ENCODE assay signal across 8 cellular contexts in the genomic region with DNA sequence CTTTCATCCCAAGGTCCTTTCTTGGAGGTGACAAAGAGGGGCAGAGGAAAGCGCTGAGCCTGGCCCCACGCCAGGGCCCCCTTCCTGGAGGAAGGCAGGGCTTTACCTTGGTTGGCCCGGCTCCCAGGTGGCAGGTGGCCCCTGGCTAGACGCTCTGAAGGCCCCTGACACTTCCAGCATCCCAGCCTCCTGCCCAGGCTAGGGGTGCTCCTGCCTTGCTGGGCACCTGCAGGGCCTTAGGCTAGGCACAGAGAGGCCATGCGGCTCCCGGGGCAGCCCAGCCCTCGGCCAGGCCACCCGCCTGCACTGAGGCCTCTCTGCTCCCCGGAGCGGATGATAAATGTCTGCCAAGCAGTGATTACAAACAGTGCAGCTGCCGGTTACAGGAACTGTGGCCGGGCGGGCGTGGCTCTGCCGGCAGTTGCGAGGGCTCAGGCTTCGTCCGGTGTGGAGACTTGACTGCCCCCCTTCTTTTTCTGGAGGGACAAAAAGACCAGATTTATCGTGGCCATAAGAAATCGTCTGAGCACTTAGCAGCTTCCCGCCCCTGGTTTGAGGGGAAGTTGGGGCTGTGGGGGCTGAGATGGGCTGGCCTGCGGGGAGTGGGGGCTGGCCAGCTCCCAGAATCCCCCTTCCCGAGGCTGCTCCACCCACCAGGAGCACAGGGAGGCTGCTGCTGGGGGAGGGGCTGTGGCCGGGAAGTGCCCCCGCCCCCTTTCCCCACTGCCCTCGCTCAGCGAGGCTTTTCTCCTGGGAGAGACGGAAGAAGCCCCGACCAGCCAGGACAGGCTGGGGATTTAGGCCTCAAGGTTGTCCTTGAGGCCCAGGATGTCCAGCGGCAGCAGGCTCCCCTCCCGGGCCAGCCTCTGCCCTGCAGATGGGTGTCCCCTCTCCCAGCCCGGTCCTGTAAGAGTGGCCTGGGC. TPM values are rescaled to one million over a fixed set of nuclear protein-coding genes. Genes with fewer than 3 reads are reported as not detected.
A peak's percentile ranks its signal among the peaks of the same experiment; 100 is the strongest.
DNase-seq lines count a peak whose midpoint lies in the region; ATAC-seq, FAIRE-seq and TF ChIP-seq lines count a peak whose summit lies in the region.

No MANE protein-coding gene starts in this region.

- peak overlapping the region; percentile 58 for H3K4me3 ChIP-seq in ACC112 (ENCODE audit: low read depth, low read length)
- peak overlapping the region; percentile 51 for H3K4me3 ChIP-seq in GM23338

- peaks cover 18% of the 10 kb centered on the region for H3K27me3 Mint-ChIP-seq in GM23338 (ENCODE audit: insufficient read depth, low read depth, poor library complexity)
- no peaks in the 10 kb centered on the region for H3K27me3 Mint-ChIP-seq in activated T-helper 2 cell treated with anti-CD3 and anti-CD28 coated beads, Interferon-gamma antibody, Interleukin-2, Interleukin-4, amounts not matched to agents 10 μg/mL and 5 μg/mL and 100 μg/mL, durations not matched to agents 14 hours and 24 hours and 36 hours (ENCODE audit: low read depth)
- H3K27me3 Mint-ChIP-seq in nephron (ENCODE audit: low read depth): no peaks in the 10 kb centered on the region

- H3K27ac Mint-ChIP-seq in GM23338 (no peak overlapping the region), nephron (peak overlapping the region; percentile 85 to 96 (median 95))
- no peak overlapping the region for H3K27ac Mint-ChIP-seq in activated T-helper 2 cell treated with anti-CD3 and anti-CD28 coated beads, Interferon-gamma antibody, Interleukin-2, Interleukin-4, amounts not matched to agents 10 μg/mL and 5 μg/mL and 100 μg/mL, durations not matched to agents 14 hours and 24 hours and 36 hours

- H3K9me2 ChIP-seq in GM23338 (ENCODE audit: insufficient read depth): no peaks in the 10 kb centered on the region

- H3K36me3 Mint-ChIP-seq in GM23338 (ENCODE audit: low read depth): no peaks in the 10 kb centered on the region
- H3K36me3 Mint-ChIP-seq in activated T-helper 2 cell treated with anti-CD3 and anti-CD28 coated beads, Interferon-gamma antibody, Interleukin-2, Interleukin-4, amounts not matched to agents 10 μg/mL and 5 μg/mL and 100 μg/mL, durations not matched to agents 14 hours and 24 hours and 36 hours (ENCODE audit: low read depth): no peaks in the 10 kb centered on the region
- no peaks in the 10 kb centered on the region for H3K36me3 Mint-ChIP-seq in nephron (ENCODE audit: low read depth)

- H3K4me2 ChIP-seq in GM23338: peak overlapping the region; percentile 77

- H3F3A ChIP-seq in GM23338 (replicated peaks; ENCODE audit: low read depth): peaks cover 7% of the 10 kb centered on the region

- peak; percentile 63 for ATAC-seq in GM23338
- ATAC-seq in GM21723 (IDR thresholded peaks at IDR 0.05; ENCODE audit: unreplicated experiment): no peak

- no peak for FAIRE-seq in urothelium cell line (lab: Jason Lieb, UNC)

- no peaks in the 10 kb centered on the region for H4K20me1 ChIP-seq in GM23338 (replicated peaks; ENCODE audit: insufficient read depth)

- H2AFZ ChIP-seq in ACC112 (ENCODE audit: low read length, unreplicated experiment) (peak overlapping the region; percentile 11), GM23338 (peak overlapping the region; percentile 80)

- intact Hi-C loops in activated T-helper 2 cell treated with anti-CD3 and anti-CD28 coated beads, Interferon-gamma antibody, Interleukin-2, Interleukin-4, amounts not matched to agents 10 μg/mL and 5 μg/mL and 100 μg/mL, durations not matched to agents 14 hours and 24 hours and 36 hours (cut with micrococcal nuclease): no loop called here

- H3K4me3 Mint-ChIP-seq in GM23338: peak overlapping the region; percentile 60; the same call in 2 of the 3 replicates
- no peak overlapping the region for H3K4me3 Mint-ChIP-seq in activated T-helper 2 cell treated with anti-CD3 and anti-CD28 coated beads, Interferon-gamma antibody, Interleukin-2, Interleukin-4, amounts not matched to agents 10 μg/mL and 5 μg/mL and 100 μg/mL, durations not matched to agents 14 hours and 24 hours and 36 hours (ENCODE audit: low read depth)
- H3K4me3 Mint-ChIP-seq in nephron: peak overlapping the region; percentile 65 to 70 (median 69)

- TF ChIP-seq CTCF in GM23338 (conservative IDR thresholded peaks at IDR 0.05; ENCODE audit: low read depth in 2 of 2) (no peak), nephron (IDR thresholded peaks at IDR 0.05; ENCODE audit: unreplicated experiment in 3 of 3) (no peak)

- H3K4me1 ChIP-seq in ACC112 (ENCODE audit: control insufficient read depth, insufficient read depth, low read length, unreplicated experiment) (peaks cover 25% of the 10 kb centered on the region), GM23338 (ENCODE audit: insufficient read depth) (peaks cover 31% of the 10 kb centered on the region; the same call in 1 of the 2 replicates)

- DNase-seq in GM23338 (ENCODE audit: low spot score) (peak; percentile 79), NOMO-1 (lab: John Stamatoyannopoulos, UW; ENCODE audit: unreplicated experiment in 2 of 2) (peak; percentile 96 to 98), fibroblast of the conjunctiva (ENCODE audit: low read depth) (peak; percentile 69), urothelium cell line (ENCODE audit: low spot score) (peak; percentile 70)
- peak; percentile 31 for DNase-seq in activated T-helper 2 cell treated with anti-CD3 and anti-CD28 coated beads, Interferon-gamma antibody, Interleukin-2, Interleukin-4, amounts not matched to agents 10 μg/mL and 5 μg/mL and 100 μg/mL, durations not matched to agents 14 hours and 24 hours and 36 hours (ENCODE audit: low spot score)

- no peaks in the 10 kb centered on the region for H3K36me3 ChIP-seq in ACC112 (ENCODE audit: insufficient read depth, low read length)
- no peaks in the 10 kb centered on the region for H3K36me3 ChIP-seq in GM23338 (ENCODE audit: insufficient read depth)

- H3K4me1 Mint-ChIP-seq in GM23338 (peaks cover 23% of the 10 kb centered on the region), nephron (peaks cover 9% of the 10 kb centered on the region)
- H3K4me1 Mint-ChIP-seq in activated T-helper 2 cell treated with anti-CD3 and anti-CD28 coated beads, Interferon-gamma antibody, Interleukin-2, Interleukin-4, amounts not matched to agents 10 μg/mL and 5 μg/mL and 100 μg/mL, durations not matched to agents 14 hours and 24 hours and 36 hours (ENCODE audit: low read depth): peaks cover 2% of the 10 kb centered on the region

- H3K9me3 Mint-ChIP-seq in GM23338 (no peaks in the 10 kb centered on the region), nephron (no peaks in the 10 kb centered on the region)
- H3K9me3 Mint-ChIP-seq in activated T-helper 2 cell treated with anti-CD3 and anti-CD28 coated beads, Interferon-gamma antibody, Interleukin-2, Interleukin-4, amounts not matched to agents 10 μg/mL and 5 μg/mL and 100 μg/mL, durations not matched to agents 14 hours and 24 hours and 36 hours: no peaks in the 10 kb centered on the region

- H3K79me2 ChIP-seq in ACC112 (ENCODE audit: control insufficient read depth, insufficient read depth, low read length, unreplicated experiment) (no peaks in the 10 kb centered on the region), GM23338 (replicated peaks; ENCODE audit: insufficient read depth) (no peaks in the 10 kb centered on the region)

- H3K27me3 ChIP-seq in ACC112 (ENCODE audit: insufficient read depth, low read length): no peaks in the 10 kb centered on the region
- no peaks in the 10 kb centered on the region for H3K27me3 ChIP-seq in GM23338 (ENCODE audit: insufficient read depth)

- H3K27ac ChIP-seq in ACC112 (ENCODE audit: low read depth, low read length) (peak overlapping the region; percentile 23), GM23338 (ENCODE audit: low read depth) (peak overlapping the region; percentile 65)

TF ChIP-seq in GM23338, 12 proteins besides CTCF, POLR2A, EP300 and RAD21 (continues in another document):
- TF ChIP-seq STAT1 (IDR thresholded peaks at IDR 0.05; ENCODE audit: unreplicated experiment) (no peak), ZNF114 (CRISPR knock-in tag; IDR thresholded peaks at IDR 0.05) (no peak), POLR2AphosphoS5 (IDR thresholded peaks at IDR 0.05; ENCODE audit: low read depth) (peak; percentile 43; the same call in 1 of the 2 replicates), ZNF331 (CRISPR knock-in tag; IDR thresholded peaks at IDR 0.05; ENCODE audit: low read depth) (no peak), CREB1 (CRISPR knock-in tag; IDR thresholded peaks at IDR 0.05; ENCODE audit: low read depth) (no peak)
- TF ChIP-seq, protein P1, sequence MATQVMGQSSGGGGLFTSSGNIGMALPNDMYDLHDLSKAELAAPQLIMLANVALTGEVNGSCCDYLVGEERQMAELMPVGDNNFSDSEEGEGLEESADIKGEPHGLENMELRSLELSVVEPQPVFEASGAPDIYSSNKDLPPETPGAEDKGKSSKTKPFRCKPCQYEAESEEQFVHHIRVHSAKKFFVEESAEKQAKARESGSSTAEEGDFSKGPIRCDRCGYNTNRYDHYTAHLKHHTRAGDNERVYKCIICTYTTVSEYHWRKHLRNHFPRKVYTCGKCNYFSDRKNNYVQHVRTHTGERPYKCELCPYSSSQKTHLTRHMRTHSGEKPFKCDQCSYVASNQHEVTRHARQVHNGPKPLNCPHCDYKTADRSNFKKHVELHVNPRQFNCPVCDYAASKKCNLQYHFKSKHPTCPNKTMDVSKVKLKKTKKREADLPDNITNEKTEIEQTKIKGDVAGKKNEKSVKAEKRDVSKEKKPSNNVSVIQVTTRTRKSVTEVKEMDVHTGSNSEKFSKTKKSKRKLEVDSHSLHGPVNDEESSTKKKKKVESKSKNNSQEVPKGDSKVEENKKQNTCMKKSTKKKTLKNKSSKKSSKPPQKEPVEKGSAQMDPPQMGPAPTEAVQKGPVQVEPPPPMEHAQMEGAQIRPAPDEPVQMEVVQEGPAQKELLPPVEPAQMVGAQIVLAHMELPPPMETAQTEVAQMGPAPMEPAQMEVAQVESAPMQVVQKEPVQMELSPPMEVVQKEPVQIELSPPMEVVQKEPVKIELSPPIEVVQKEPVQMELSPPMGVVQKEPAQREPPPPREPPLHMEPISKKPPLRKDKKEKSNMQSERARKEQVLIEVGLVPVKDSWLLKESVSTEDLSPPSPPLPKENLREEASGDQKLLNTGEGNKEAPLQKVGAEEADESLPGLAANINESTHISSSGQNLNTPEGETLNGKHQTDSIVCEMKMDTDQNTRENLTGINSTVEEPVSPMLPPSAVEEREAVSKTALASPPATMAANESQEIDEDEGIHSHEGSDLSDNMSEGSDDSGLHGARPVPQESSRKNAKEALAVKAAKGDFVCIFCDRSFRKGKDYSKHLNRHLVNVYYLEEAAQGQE (IDR thresholded peaks at IDR 0.05; ENCODE audit: unreplicated experiment): no peak

RNA-seq across cellular contexts. Expression of a gene that starts 31.6 kb away (rescaled TPM):
- total RNA-seq in GM23338 (2014; rRNA removed; shearing (Covaris generic)): 86.6 and 95.7 TPM in 2 replicates
- polyA plus RNA-seq in GM23338 (2016; fragmentation: Nextera tagmentation; extraction: Ambion mirVana): 63.2 and 71.6 TPM in 2 replicates
- total RNA-seq in activated T-helper 2 cell treated with anti-CD3 and anti-CD28 coated beads, Interferon-gamma antibody, Interleukin-2, Interleukin-4, amounts not matched to agents 10 μg/mL and 5 μg/mL and 100 μg/mL, durations not matched to agents 14 hours and 24 hours and 36 hours: 42.3 and 47.2 TPM in 2 replicates

Comparison
In these comparisons a context has a peak if more than half of its experiments do, and no peak if none do; other contexts are left out.
1. DNase-seq: peak in every context shown above with its lines; median percentile 97 in NOMO-1; 79 in GM23338; 70 in urothelium cell line; 69 in fibroblast of the conjunctiva; 31 in activated T-helper 2 cell treated with anti-CD3 and anti-CD28 coated beads, Interferon-gamma antibody, Interleukin-2, Interleukin-4, amounts not matched to agents 10 μg/mL and 5 μg/mL and 100 μg/mL, durations not matched to agents 14 hours and 24 hours and 36 hours.
2. H3K27ac Mint-ChIP-seq: peak in nephron (3 of 3); none in GM23338 (single experiment) and activated T-helper 2 cell treated with anti-CD3 and anti-CD28 coated beads, Interferon-gamma antibody, Interleukin-2, Interleukin-4, amounts not matched to agents 10 μg/mL and 5 μg/mL and 100 μg/mL, durations not matched to agents 14 hours and 24 hours and 36 hours (single experiment).